Comparison of ENCODE assay signal across 8 cellular contexts in genomic region chr14:69398053-69398817, GRCh38. TPM values are rescaled to one million over a fixed set of nuclear protein-coding genes. Genes with fewer than 3 reads are reported as not detected.
DNase-seq lines count a peak whose midpoint lies in the region; ATAC-seq and TF ChIP-seq lines count a peak whose summit lies in the region.

Gene ERH, minus strand, starts transcription at chr14:69398299. Its CDS starts 66 bp downstream, at chr14:69398233.
A gene with protein sequence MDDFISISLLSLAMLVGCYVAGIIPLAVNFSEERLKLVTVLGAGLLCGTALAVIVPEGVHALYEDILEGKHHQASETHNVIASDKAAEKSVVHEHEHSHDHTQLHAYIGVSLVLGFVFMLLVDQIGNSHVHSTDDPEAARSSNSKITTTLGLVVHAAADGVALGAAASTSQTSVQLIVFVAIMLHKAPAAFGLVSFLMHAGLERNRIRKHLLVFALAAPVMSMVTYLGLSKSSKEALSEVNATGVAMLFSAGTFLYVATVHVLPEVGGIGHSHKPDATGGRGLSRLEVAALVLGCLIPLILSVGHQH (plus strand): TSS chr14:69398692. CDS start chr14:69399370, 678 bp downstream.

- H3K36me3 ChIP-seq in SU-DHL-6 (ENCODE audit: low read length): peaks cover 31% of the 10 kb centered on the region
- peaks cover 15% of the 10 kb centered on the region for H3K36me3 ChIP-seq in thymus (ENCODE audit: control insufficient read depth, insufficient read depth)

- peaks cover 23% of the 10 kb centered on the region for H3K4me1 ChIP-seq in thymus (ENCODE audit: control insufficient read depth, insufficient read depth, low read length)

- H3K9ac ChIP-seq in SU-DHL-6 (ENCODE audit: low read length): peak within 1 kb of the TSS; percentile 96

- peak within 1 kb of the TSS; percentile 100 for H3K27ac Mint-ChIP-seq in activated naive CD8-positive, alpha-beta T cell treated with anti-CD3 and anti-CD28 coated beads, Interleukin-2, amount 10 ng/mL, durations not matched to agents 7 days and 5 days
- H3K27ac Mint-ChIP-seq in osteocyte (ENCODE audit: unreplicated experiment): peak within 1 kb of the TSS; percentile 100

- WGBS in thymus: under 1% methylated on average over 53 of the region's 53 CpGs

- H3K9me3 ChIP-seq in SU-DHL-6 (ENCODE audit: insufficient read depth, low read length): no peaks in the 10 kb centered on the region
- no peaks in the 10 kb centered on the region for H3K9me3 ChIP-seq in thymus (ENCODE audit: control insufficient read depth)

- peaks cover 53% of the 10 kb centered on the region for H3K4me1 Mint-ChIP-seq in activated naive CD8-positive, alpha-beta T cell treated with anti-CD3 and anti-CD28 coated beads, Interleukin-2, amount 10 ng/mL, durations not matched to agents 7 days and 5 days
- peaks cover 53% of the 10 kb centered on the region for H3K4me1 Mint-ChIP-seq in osteocyte (ENCODE audit: unreplicated experiment)

- H3K27ac ChIP-seq in SU-DHL-6 (ENCODE audit: low read depth, low read length) (peak within 1 kb of the TSS; percentile 68), thymus (ENCODE audit: low read depth) (peak within 1 kb of the TSS; percentile 89)

- peaks cover 16% of the 10 kb centered on the region for H4K20me1 ChIP-seq in SU-DHL-6 (ENCODE audit: low read depth, low read length)

- H3K79me2 ChIP-seq in SU-DHL-6 (ENCODE audit: insufficient read depth, low read length): peaks cover 94% of the 10 kb centered on the region

- peak; percentile 84 for ATAC-seq in HG02678 (IDR thresholded peaks at IDR 0.05; ENCODE audit: unreplicated experiment)
- peak; percentile 84 for ATAC-seq in activated naive CD8-positive, alpha-beta T cell treated with anti-CD3 and anti-CD28 coated beads, Interleukin-2, amount 10 ng/mL, durations not matched to agents 7 days and 5 days (ENCODE audit: low read depth)

- no peak for TF ChIP-seq CTCF in SU-DHL-6 (IDR thresholded peaks at IDR 0.05; ENCODE audit: insufficient read depth, low read length, poor library complexity, severe bottlenecking)
- no peak for TF ChIP-seq CTCF in osteocyte (IDR thresholded peaks at IDR 0.05)

- H3F3A ChIP-seq in SU-DHL-6 (ENCODE audit: insufficient read depth): no peaks in the 10 kb centered on the region

- peak; percentile 81 for TF ChIP-seq POLR2A in GM10847 (IDR thresholded peaks at IDR 0.05; ENCODE audit: extremely low read depth, insufficient read length)

- no peaks in the 10 kb centered on the region for H3K9me3 Mint-ChIP-seq in activated naive CD8-positive, alpha-beta T cell treated with anti-CD3 and anti-CD28 coated beads, Interleukin-2, amount 10 ng/mL, durations not matched to agents 7 days and 5 days
- no peaks in the 10 kb centered on the region for H3K9me3 Mint-ChIP-seq in osteocyte (ENCODE audit: unreplicated experiment)

- H3K9me2 ChIP-seq in SU-DHL-6 (replicated peaks; ENCODE audit: insufficient read depth, low read length): no peaks in the 10 kb centered on the region

- H3K36me3 Mint-ChIP-seq in activated naive CD8-positive, alpha-beta T cell treated with anti-CD3 and anti-CD28 coated beads, Interleukin-2, amount 10 ng/mL, durations not matched to agents 7 days and 5 days: peaks cover 32% of the 10 kb centered on the region
- peaks cover 22% of the 10 kb centered on the region for H3K36me3 Mint-ChIP-seq in osteocyte (ENCODE audit: unreplicated experiment)

- DNase-seq in NCI-H128 (lab: John Stamatoyannopoulos, UW; ENCODE audit: unreplicated experiment) (peak; percentile 96), head of caudate nucleus (peak; percentile 92 to 99 (median 97)), osteocyte (ENCODE audit: extremely low spot score, unreplicated experiment) (peak; percentile 96)
- peak; percentile 89 for DNase-seq in activated naive CD8-positive, alpha-beta T cell treated with anti-CD3 and anti-CD28 coated beads, Interleukin-2, amount 10 ng/mL, durations not matched to agents 7 days and 5 days

- POLR2A ChIA-PET in activated naive CD8-positive, alpha-beta T cell treated with anti-CD3 and anti-CD28 coated beads, Interleukin-2, amount 10 ng/mL, durations not matched to agents 7 days and 5 days (lab: Charles Lee): interaction anchor here (0.6 to 2.5 kb wide), 12 partner anchors 11 to 1115 kb away, joined by 3 to 17 read pairs (median 4); partner anchors contain the start of genes DCAF5 and SRSF5

- no peaks in the 10 kb centered on the region for H3K27me3 Mint-ChIP-seq in activated naive CD8-positive, alpha-beta T cell treated with anti-CD3 and anti-CD28 coated beads, Interleukin-2, amount 10 ng/mL, durations not matched to agents 7 days and 5 days
- H3K27me3 Mint-ChIP-seq in osteocyte (ENCODE audit: unreplicated experiment): no peaks in the 10 kb centered on the region

- H3K4me3 ChIP-seq in SU-DHL-6 (ENCODE audit: insufficient read depth, low read length, poor library complexity, severe bottlenecking): peak within 1 kb of the TSS; percentile 78
- H3K4me3 ChIP-seq in thymus (ENCODE audit: low read length): peak within 1 kb of the TSS; percentile 83

- intact Hi-C loops in head of caudate nucleus (cut with DNase I): no loop called here

- peak within 1 kb of the TSS; percentile 99 for H3K4me3 Mint-ChIP-seq in activated naive CD8-positive, alpha-beta T cell treated with anti-CD3 and anti-CD28 coated beads, Interleukin-2, amount 10 ng/mL, durations not matched to agents 7 days and 5 days
- peak within 1 kb of the TSS; percentile 95 for H3K4me3 Mint-ChIP-seq in osteocyte (ENCODE audit: unreplicated experiment)

- peak within 1 kb of the TSS; percentile 99 for H3K4me2 ChIP-seq in SU-DHL-6 (ENCODE audit: low read depth, low read length, poor library complexity, severe bottlenecking)

- no peaks in the 10 kb centered on the region for H3K27me3 ChIP-seq in SU-DHL-6 (ENCODE audit: low read length)
- no peaks in the 10 kb centered on the region for H3K27me3 ChIP-seq in thymus (ENCODE audit: control insufficient read depth, insufficient read depth)

- peak within 1 kb of the TSS; percentile 55 for H2AFZ ChIP-seq in SU-DHL-6 (ENCODE audit: low read depth, low read length, severe bottlenecking)

RNA-seq across cellular contexts. Expression of gene ERH, which starts in this region (rescaled TPM):
- 100 to 1,000 TPM; 226 to 233 TPM for total RNA-seq in activated naive CD8-positive, alpha-beta T cell treated with anti-CD3 and anti-CD28 coated beads, Interleukin-2, amount 10 ng/mL, durations not matched to agents 7 days and 5 days
- total RNA-seq in osteocyte: 193 and 211 TPM in 2 replicates
- 190 TPM for polyA plus RNA-seq in thymus

RNA-seq across cellular contexts. Expression of the second gene that starts in this region (rescaled TPM):
- 10 to 100 TPM; 39.8 to 40.5 TPM for total RNA-seq in activated naive CD8-positive, alpha-beta T cell treated with anti-CD3 and anti-CD28 coated beads, Interleukin-2, amount 10 ng/mL, durations not matched to agents 7 days and 5 days
- total RNA-seq in osteocyte: 72.8 and 76.9 TPM in 2 replicates
- 21.8 TPM for polyA plus RNA-seq in thymus

Comparison
In these comparisons a context has a peak if more than half of its experiments do, and no peak if none do; other contexts are left out.
1. Peak in every context shown above with its lines: DNase-seq, ATAC-seq, H3K4me3 ChIP-seq and H3K27ac ChIP-seq.